In the genomic region with DNA sequence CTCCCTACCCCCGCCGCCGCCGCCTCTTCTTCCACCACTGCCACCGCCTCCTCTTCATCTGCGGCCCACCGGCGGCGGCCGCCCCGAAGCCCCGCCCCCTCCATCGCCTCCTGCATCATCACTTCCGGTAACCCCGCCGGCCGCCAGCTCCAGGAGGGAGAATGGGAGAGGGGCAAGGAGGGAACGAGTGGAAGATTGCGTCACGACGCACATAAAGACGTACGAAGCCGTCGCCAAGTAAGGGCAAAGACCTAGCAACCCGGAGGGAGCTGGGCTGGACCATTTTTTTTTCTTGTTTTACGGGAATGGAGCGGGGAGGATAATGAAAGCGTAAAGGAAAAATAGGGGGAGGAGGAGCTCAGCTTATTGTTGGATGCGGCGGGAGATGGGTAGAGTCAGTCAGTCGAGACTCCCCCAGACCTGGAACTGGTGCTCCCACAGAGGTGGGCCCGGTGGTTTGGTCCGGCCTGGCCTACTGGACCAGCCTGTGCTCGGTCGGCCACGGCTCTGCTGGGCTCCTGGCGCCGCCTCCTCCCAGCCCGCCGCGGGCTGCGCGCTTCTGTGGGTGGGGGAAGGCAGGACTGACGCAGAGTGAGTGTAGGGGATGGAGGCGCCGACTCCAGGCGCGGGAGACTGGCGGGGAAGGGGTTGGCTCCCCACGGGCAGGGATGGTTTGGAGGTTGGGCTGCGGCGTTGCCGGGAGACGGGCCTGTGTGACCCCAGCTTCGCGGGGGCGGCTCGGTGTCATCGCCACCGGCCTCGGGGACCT, we compare ENCODE assay signal across 1 cellular context.
TF ChIP-seq lines count a peak whose summit lies in the region.

A gene with protein sequence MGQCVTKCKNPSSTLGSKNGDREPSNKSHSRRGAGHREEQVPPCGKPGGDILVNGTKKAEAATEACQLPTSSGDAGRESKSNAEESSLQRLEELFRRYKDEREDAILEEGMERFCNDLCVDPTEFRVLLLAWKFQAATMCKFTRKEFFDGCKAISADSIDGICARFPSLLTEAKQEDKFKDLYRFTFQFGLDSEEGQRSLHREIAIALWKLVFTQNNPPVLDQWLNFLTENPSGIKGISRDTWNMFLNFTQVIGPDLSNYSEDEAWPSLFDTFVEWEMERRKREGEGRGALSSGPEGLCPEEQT (minus strand): TSS at position 60 of the 769 bp plus-strand sequence. CDS start 37,820 bp downstream, outside the sequence.
A gene with protein sequence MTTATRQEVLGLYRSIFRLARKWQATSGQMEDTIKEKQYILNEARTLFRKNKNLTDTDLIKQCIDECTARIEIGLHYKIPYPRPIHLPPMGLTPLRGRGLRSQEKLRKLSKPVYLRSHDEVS (plus strand): TSS at position 473 of the 769 bp plus-strand sequence. CDS start 14,785 bp downstream, outside the sequence.

TF ChIP-seq in HCT116, 20 proteins besides CTCF, POLR2A, EP300 and RAD21 (continued from another document):
- TF ChIP-seq POLR2AphosphoS5 (IDR thresholded peaks at IDR 0.05; ENCODE audit: low read depth, low read length) (peak; percentile 80), FOSL1 (IDR thresholded peaks at IDR 0.05; ENCODE audit: low read depth) (no peak), EGR1 (IDR thresholded peaks at IDR 0.05; ENCODE audit: low read depth) (peak; percentile 85), JUND (IDR thresholded peaks at IDR 0.05) (peak; percentile 64; the same call in 1 of the 2 replicates), ELF1 (IDR thresholded peaks at IDR 0.05; ENCODE audit: borderline replicate concordance, low read depth) (no peak; the same call in 1 of the 2 replicates), CBX3 (IDR thresholded peaks at IDR 0.05; ENCODE audit: low read depth) (0 out of 2 replicates have a peak, but pooled peaks have one; percentile 31), ZFX (IDR thresholded peaks at IDR 0.05) (peak; percentile 90), YY1 (IDR thresholded peaks at IDR 0.05; ENCODE audit: extremely low read depth, insufficient replicate concordance, low read depth, low read length) (peak; percentile 13), SP1 (IDR thresholded peaks at IDR 0.05; ENCODE audit: low read depth) (peak; percentile 83), EZH2phosphoT487 (IDR thresholded peaks at IDR 0.05; ENCODE audit: borderline replicate concordance) (no peak), SIN3A (IDR thresholded peaks at IDR 0.05; ENCODE audit: low read depth) (peak; percentile 70), CEBPB (IDR thresholded peaks at IDR 0.05; ENCODE audit: low read depth) (peak; percentile 92), TCF7L2 (IDR thresholded peaks at IDR 0.05; ENCODE audit: borderline replicate concordance, extremely low read depth, insufficient read depth, insufficient read length) (peak; percentile 46), EZH2 (IDR thresholded peaks at IDR 0.05) (no peak), SRF (IDR thresholded peaks at IDR 0.05; ENCODE audit: low read depth) (peak; percentile 95)
- TF ChIP-seq, protein P1, sequence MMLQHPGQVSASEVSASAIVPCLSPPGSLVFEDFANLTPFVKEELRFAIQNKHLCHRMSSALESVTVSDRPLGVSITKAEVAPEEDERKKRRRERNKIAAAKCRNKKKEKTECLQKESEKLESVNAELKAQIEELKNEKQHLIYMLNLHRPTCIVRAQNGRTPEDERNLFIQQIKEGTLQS (IDR thresholded peaks at IDR 0.05): no peak
- TF ChIP-seq, protein P2, sequence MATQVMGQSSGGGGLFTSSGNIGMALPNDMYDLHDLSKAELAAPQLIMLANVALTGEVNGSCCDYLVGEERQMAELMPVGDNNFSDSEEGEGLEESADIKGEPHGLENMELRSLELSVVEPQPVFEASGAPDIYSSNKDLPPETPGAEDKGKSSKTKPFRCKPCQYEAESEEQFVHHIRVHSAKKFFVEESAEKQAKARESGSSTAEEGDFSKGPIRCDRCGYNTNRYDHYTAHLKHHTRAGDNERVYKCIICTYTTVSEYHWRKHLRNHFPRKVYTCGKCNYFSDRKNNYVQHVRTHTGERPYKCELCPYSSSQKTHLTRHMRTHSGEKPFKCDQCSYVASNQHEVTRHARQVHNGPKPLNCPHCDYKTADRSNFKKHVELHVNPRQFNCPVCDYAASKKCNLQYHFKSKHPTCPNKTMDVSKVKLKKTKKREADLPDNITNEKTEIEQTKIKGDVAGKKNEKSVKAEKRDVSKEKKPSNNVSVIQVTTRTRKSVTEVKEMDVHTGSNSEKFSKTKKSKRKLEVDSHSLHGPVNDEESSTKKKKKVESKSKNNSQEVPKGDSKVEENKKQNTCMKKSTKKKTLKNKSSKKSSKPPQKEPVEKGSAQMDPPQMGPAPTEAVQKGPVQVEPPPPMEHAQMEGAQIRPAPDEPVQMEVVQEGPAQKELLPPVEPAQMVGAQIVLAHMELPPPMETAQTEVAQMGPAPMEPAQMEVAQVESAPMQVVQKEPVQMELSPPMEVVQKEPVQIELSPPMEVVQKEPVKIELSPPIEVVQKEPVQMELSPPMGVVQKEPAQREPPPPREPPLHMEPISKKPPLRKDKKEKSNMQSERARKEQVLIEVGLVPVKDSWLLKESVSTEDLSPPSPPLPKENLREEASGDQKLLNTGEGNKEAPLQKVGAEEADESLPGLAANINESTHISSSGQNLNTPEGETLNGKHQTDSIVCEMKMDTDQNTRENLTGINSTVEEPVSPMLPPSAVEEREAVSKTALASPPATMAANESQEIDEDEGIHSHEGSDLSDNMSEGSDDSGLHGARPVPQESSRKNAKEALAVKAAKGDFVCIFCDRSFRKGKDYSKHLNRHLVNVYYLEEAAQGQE (IDR thresholded peaks at IDR 0.05; ENCODE audit: low read depth): no peak
- TF ChIP-seq, protein P3, sequence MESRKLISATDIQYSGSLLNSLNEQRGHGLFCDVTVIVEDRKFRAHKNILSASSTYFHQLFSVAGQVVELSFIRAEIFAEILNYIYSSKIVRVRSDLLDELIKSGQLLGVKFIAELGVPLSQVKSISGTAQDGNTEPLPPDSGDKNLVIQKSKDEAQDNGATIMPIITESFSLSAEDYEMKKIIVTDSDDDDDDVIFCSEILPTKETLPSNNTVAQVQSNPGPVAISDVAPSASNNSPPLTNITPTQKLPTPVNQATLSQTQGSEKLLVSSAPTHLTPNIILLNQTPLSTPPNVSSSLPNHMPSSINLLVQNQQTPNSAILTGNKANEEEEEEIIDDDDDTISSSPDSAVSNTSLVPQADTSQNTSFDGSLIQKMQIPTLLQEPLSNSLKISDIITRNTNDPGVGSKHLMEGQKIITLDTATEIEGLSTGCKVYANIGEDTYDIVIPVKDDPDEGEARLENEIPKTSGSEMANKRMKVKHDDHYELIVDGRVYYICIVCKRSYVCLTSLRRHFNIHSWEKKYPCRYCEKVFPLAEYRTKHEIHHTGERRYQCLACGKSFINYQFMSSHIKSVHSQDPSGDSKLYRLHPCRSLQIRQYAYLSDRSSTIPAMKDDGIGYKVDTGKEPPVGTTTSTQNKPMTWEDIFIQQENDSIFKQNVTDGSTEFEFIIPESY (IDR thresholded peaks at IDR 0.05; ENCODE audit: extremely low read depth, insufficient replicate concordance, low read length): no peak
